ENCODE assay signal across 8 cellular contexts in the genomic region with DNA sequence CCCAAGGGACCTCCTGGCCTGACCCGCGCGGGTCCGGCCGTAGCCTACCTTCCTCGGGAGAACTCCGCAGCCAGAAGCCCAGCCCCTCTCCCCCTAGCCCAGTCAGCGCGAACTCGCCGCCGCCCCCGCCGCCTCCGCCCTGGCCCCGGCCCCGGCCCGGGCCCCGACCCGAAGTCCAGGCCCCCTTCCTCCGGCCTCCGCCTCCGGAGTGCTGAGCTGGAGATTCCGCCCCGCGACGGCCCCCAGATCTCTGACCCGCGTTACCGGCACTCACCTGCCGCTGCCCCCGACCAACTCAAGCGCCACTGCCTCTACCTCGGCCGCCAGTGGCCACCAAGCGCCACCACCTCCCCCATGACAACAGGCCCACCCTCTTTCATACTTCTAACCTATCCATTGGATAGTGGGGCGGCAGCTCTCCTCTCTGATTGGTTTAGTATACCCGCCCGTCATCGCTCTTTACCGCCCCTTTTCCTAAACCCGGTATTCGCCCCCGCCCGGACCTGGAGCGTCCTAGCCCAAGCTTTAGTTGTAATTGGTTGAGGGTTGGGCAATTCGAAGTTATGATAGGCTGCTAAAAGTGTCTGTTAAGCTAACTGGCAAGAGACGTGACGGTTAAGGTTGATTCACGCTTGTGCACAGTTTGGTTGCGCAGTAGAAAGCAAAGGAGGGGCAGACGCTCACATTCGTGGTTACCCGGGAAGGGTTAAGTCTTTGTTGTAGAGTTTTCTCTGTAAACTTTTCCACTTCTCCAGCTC. TPM values are rescaled to one million over a fixed set of nuclear protein-coding genes. Genes with fewer than 3 reads are reported as not detected.
DNase-seq lines count a peak whose midpoint lies in the region; ATAC-seq, FAIRE-seq and TF ChIP-seq lines count a peak whose summit lies in the region.

Gene NUMB, minus strand, starts transcription at position 328 of the 758 bp plus-strand sequence. CDS start 102,795 bp downstream, outside the sequence.

- H3K27ac Mint-ChIP-seq in endothelial cell (ENCODE audit: unreplicated experiment) (peak within 1 kb of the TSS; percentile 97), mesothelial cell of epicardium (peak within 1 kb of the TSS; percentile 99)

- DNase-seq in D721Med (ENCODE audit: insufficient read length, low spot score) (peak; percentile 90), HuH-7 (ENCODE audit: low spot score) (peak; percentile 94), endothelial cell (ENCODE audit: low spot score) (peak; percentile 92), mesothelial cell of epicardium (ENCODE audit: low spot score in 2 of 2, unreplicated experiment in 2 of 2) (peak; percentile 93 to 95)
- DNase-seq in activated CD8-positive, alpha-beta memory T cell treated with anti-CD3 and anti-CD28 coated beads, Interleukin-2, amount 50 U/mL, for 48 hours = peak; percentile 93
- DNase-seq in stimulated activated CD8-positive, alpha-beta memory T cell treated with anti-CD3 and anti-CD28 coated beads, Interleukin-15, amount 100 ng/mL, for 48 hours (ENCODE audit: low read depth in 2 of 2) = peak; percentile 94

- peaks cover 21% of the 10 kb centered on the region for H3K79me2 ChIP-seq in OCI-LY3 (ENCODE audit: low read length)

- H3K27me3 Mint-ChIP-seq in endothelial cell (ENCODE audit: unreplicated experiment) (peaks cover 4% of the 10 kb centered on the region), mesothelial cell of epicardium (ENCODE audit: low read depth) (no peaks in the 10 kb centered on the region)

- H3K4me1 ChIP-seq in OCI-LY3 (ENCODE audit: low read length) = peaks cover 29% of the 10 kb centered on the region

- H3K4me3 Mint-ChIP-seq in endothelial cell (ENCODE audit: unreplicated experiment) (peak within 1 kb of the TSS; percentile 100), mesothelial cell of epicardium (peak within 1 kb of the TSS; percentile 98)

- peaks cover 26% of the 10 kb centered on the region for H3K27me3 ChIP-seq in OCI-LY3 (ENCODE audit: low read depth, low read length)

- peak within 1 kb of the TSS; percentile 40 for H3K27ac ChIP-seq in OCI-LY3 (ENCODE audit: low read length)

- H3K36me3 ChIP-seq in OCI-LY3 (replicated peaks; ENCODE audit: low read depth, low read length) = no peaks in the 10 kb centered on the region

- peak within 1 kb of the TSS; percentile 94 for H3K4me3 ChIP-seq in OCI-LY3 (ENCODE audit: low read length)

- peak within 1 kb of the TSS; percentile 89 for H3K9ac ChIP-seq in OCI-LY3 (ENCODE audit: low read length)

- H2AFZ ChIP-seq in OCI-LY3 (ENCODE audit: low read depth, low read length) = peak within 1 kb of the TSS; percentile 93

- no peaks in the 10 kb centered on the region for H3K9me3 ChIP-seq in OCI-LY3 (ENCODE audit: insufficient read depth, low read length)

- H3K4me2 ChIP-seq in OCI-LY3 (ENCODE audit: low read length) = peak within 1 kb of the TSS; percentile 69

- peak; percentile 87 for FAIRE-seq in D721Med (lab: Jason Lieb, UNC)

- H3K4me1 Mint-ChIP-seq in endothelial cell (ENCODE audit: unreplicated experiment) (peaks cover 58% of the 10 kb centered on the region), mesothelial cell of epicardium (peaks cover 69% of the 10 kb centered on the region)

- TF ChIP-seq CTCF in D721Med (IDR thresholded peaks at IDR 0.05; ENCODE audit: insufficient read depth, missing control alignments) (no peak), OCI-LY3 (IDR thresholded peaks at IDR 0.05; ENCODE audit: low read depth, low read length) (no peak), endothelial cell (IDR thresholded peaks at IDR 0.05; ENCODE audit: unreplicated experiment) (no peak), mesothelial cell of epicardium (IDR thresholded peaks at IDR 0.05; ENCODE audit: unreplicated experiment) (no peak)

- H3K36me3 Mint-ChIP-seq in endothelial cell (ENCODE audit: low read depth, unreplicated experiment) = peaks cover 17% of the 10 kb centered on the region
- H3K36me3 Mint-ChIP-seq in mesothelial cell of epicardium = no peaks in the 10 kb centered on the region

- peaks cover 24% of the 10 kb centered on the region for H4K20me1 ChIP-seq in OCI-LY3 (ENCODE audit: insufficient read depth, low read length)

- H3K9me3 Mint-ChIP-seq in endothelial cell (ENCODE audit: unreplicated experiment) (no peaks in the 10 kb centered on the region), mesothelial cell of epicardium (no peaks in the 10 kb centered on the region)

- ATAC-seq in GM21515 (IDR thresholded peaks at IDR 0.05; ENCODE audit: unreplicated experiment) = peak; percentile 91

RNA-seq across cellular contexts. Expression of gene NUMB, which starts in this region (rescaled TPM):
- total RNA-seq in endothelial cell (ENCODE audit: unreplicated experiment) (218 TPM), mesothelial cell of epicardium (85.8 to 89.8 TPM (median 88.0 TPM) in 3 replicates)

Comparison
In these comparisons a context has a peak if more than half of its experiments do, and no peak if none do; other contexts are left out.
1. Peak in every context shown above with its lines: DNase-seq, ATAC-seq, H3K4me3 ChIP-seq and H3K27ac ChIP-seq.